Comparison of ENCODE assay signal across 10 cellular contexts in genomic region chr1:223364685-223365382, GRCh38. TPM values are rescaled to one million over a fixed set of nuclear protein-coding genes. Genes with fewer than 3 reads are reported as not detected.
DNase-seq lines count a peak whose midpoint lies in the region; ATAC-seq and TF ChIP-seq lines count a peak whose summit lies in the region.
"Had no signal": no experiment of that assay in that cellular context is flagged by ENCODE, and none has a peak within 500 bp of the region (broad histone marks: within the 10 kb centered on the region; RNA-seq: fewer than 3 reads in every experiment).

No MANE protein-coding gene starts in this region.

- peaks cover 0 to 2% of the 10 kb centered on the region in 2 experiments; a peak in 2 of 5 replicates for H3K9me3 Mint-ChIP-seq in H9
- H3K9me3 Mint-ChIP-seq in dendritic cell treated with granulocyte-macrophage colony-stimulating factor and Interleukin-4, amounts not matched to agents 40 ng/mL and 50 ng/mL, for 4 days: no peaks in the 10 kb centered on the region

- peak overlapping the region; percentile 76 to 89 for H3K4me3 Mint-ChIP-seq in H9
- H3K4me3 Mint-ChIP-seq in dendritic cell treated with granulocyte-macrophage colony-stimulating factor and Interleukin-4, amounts not matched to agents 40 ng/mL and 50 ng/mL, for 4 days: peak overlapping the region; percentile 70

- H2BK20ac ChIP-seq in H9 (ENCODE audit: low read depth, low read length, poor library complexity, severe bottlenecking): no peak overlapping the region

- H3K27ac ChIP-seq in H9 (ENCODE audit: insufficient read length, low read depth, low read length) (no peak overlapping the region), SJSA1 (no peak overlapping the region), mesodermal cell (ENCODE audit: low read depth, low read length, severe bottlenecking) (no peak overlapping the region), thoracic aorta (no peak overlapping the region), Karpas-422 (ENCODE audit: low read length) (no peak overlapping the region)

- no peak overlapping the region for H3T11ph ChIP-seq in H9 (ENCODE audit: low read length)

- H3K18ac ChIP-seq in H9 (ENCODE audit: insufficient read length, low read depth, low read length): no peak overlapping the region

- no peaks in the 10 kb centered on the region for H3K36me3 Mint-ChIP-seq in H9 (ENCODE audit: insufficient read depth in 1 of 3, low read depth in 3 of 3)
- H3K36me3 Mint-ChIP-seq in dendritic cell treated with granulocyte-macrophage colony-stimulating factor and Interleukin-4, amounts not matched to agents 40 ng/mL and 50 ng/mL, for 4 days (ENCODE audit: low read depth): no peaks in the 10 kb centered on the region

- H2BK5ac ChIP-seq in H9 (ENCODE audit: insufficient read length, low read length): no peak overlapping the region

- H3K9me2 ChIP-seq in Karpas-422 (replicated peaks; ENCODE audit: insufficient read depth, low read length): no peaks in the 10 kb centered on the region

- no peak overlapping the region for H2BK15ac ChIP-seq in H9 (ENCODE audit: low read depth, low read length)

- H2AK5ac ChIP-seq in H9 (ENCODE audit: insufficient read length, low read length): no peak overlapping the region

- no peaks in the 10 kb centered on the region for H3K79me1 ChIP-seq in H9 (ENCODE audit: insufficient read depth, low read depth, low read length, poor library complexity, severe bottlenecking)

- H3K27me3 Mint-ChIP-seq in H9 (ENCODE audit: low read depth): peaks cover 79% of the 10 kb centered on the region
- H3K27me3 Mint-ChIP-seq in dendritic cell treated with granulocyte-macrophage colony-stimulating factor and Interleukin-4, amounts not matched to agents 40 ng/mL and 50 ng/mL, for 4 days: peaks cover 63% of the 10 kb centered on the region

- peak; percentile 62 for DNase-seq in H9
- DNase-seq in SJSA1 (ENCODE audit: low read depth in 1 of 2, low spot score in 2 of 2): no peak
- no peak for DNase-seq in thoracic aorta (ENCODE audit: low spot score)
- DNase-seq in kidney glomerular epithelial cell (lab: John Stamatoyannopoulos, UW): no peak
- no peak for DNase-seq in Karpas-422

- H3K4me1 Mint-ChIP-seq in H9: peaks cover 13 to 22% of the 10 kb centered on the region in 2 experiments
- H3K4me1 Mint-ChIP-seq in dendritic cell treated with granulocyte-macrophage colony-stimulating factor and Interleukin-4, amounts not matched to agents 40 ng/mL and 50 ng/mL, for 4 days (ENCODE audit: low read depth): peaks cover 22% of the 10 kb centered on the region

- no peak overlapping the region for H3K4ac ChIP-seq in H9 (ENCODE audit: low read depth, low read length)

- no peak overlapping the region for H4K5ac ChIP-seq in H9 (ENCODE audit: insufficient read length, low read depth, low read length)

- no peak overlapping the region for H2BK12ac ChIP-seq in H9 (ENCODE audit: insufficient read length, low read depth, low read length)

- no peak overlapping the region for H3K9ac ChIP-seq in H9 (ENCODE audit: extremely low read depth, insufficient read length, low read length)
- H3K9ac ChIP-seq in Karpas-422 (ENCODE audit: low read length): no peak overlapping the region

- no peak overlapping the region for H4K8ac ChIP-seq in H9 (replicated peaks; ENCODE audit: insufficient read length, low read depth, low read length)

- no peak overlapping the region for H3K14ac ChIP-seq in H9 (ENCODE audit: insufficient read depth, low read length)

- H3K27me3 ChIP-seq in H9 (ENCODE audit: insufficient read depth, low read length) (peaks cover 11% of the 10 kb centered on the region; the same call in 1 of the 2 replicates), SJSA1 (replicated peaks) (peaks cover 55% of the 10 kb centered on the region), thoracic aorta (replicated peaks; ENCODE audit: insufficient read depth) (no peaks in the 10 kb centered on the region), Karpas-422 (ENCODE audit: low read length) (no peaks in the 10 kb centered on the region)

- H4K20me1 ChIP-seq in H9 (ENCODE audit: control insufficient read depth, insufficient read depth, insufficient read length) (no peaks in the 10 kb centered on the region), Karpas-422 (ENCODE audit: insufficient read depth, low read depth, low read length) (no peaks in the 10 kb centered on the region)

- H3K23ac ChIP-seq in H9 (ENCODE audit: insufficient read length, low read depth, low read length): no peak overlapping the region

- H2AFZ ChIP-seq in H9 (ENCODE audit: low read length) (no peak overlapping the region), Karpas-422 (ENCODE audit: low read length) (no peak overlapping the region)

- H3K36me3 ChIP-seq in SJSA1: no peaks in the 10 kb centered on the region
- no peaks in the 10 kb centered on the region for H3K36me3 ChIP-seq in mesodermal cell (ENCODE audit: control insufficient read depth, insufficient read depth, low read length)
- no peaks in the 10 kb centered on the region for H3K36me3 ChIP-seq in thoracic aorta
- no peaks in the 10 kb centered on the region for H3K36me3 ChIP-seq in Karpas-422 (ENCODE audit: insufficient read depth, low read length)

- H2BK120ac ChIP-seq in H9 (ENCODE audit: low read depth, low read length, poor library complexity, severe bottlenecking): no peak overlapping the region

- no peak for TF ChIP-seq CTCF in H9 (conservative IDR thresholded peaks at IDR 0.05)
- TF ChIP-seq CTCF in thoracic aorta (IDR thresholded peaks at IDR 0.05): no peak

- H3K4me3 ChIP-seq in SJSA1: peak overlapping the region; percentile 28; the same call in 1 of the 2 replicates
- peak overlapping the region; percentile 16 for H3K4me3 ChIP-seq in mesodermal cell (ENCODE audit: extremely low read depth, insufficient read depth, low read length, poor library complexity, severe bottlenecking)
- peak overlapping the region; percentile 73 for H3K4me3 ChIP-seq in thoracic aorta
- no peak overlapping the region for H3K4me3 ChIP-seq in Karpas-422 (ENCODE audit: low read length)

- H3K56ac ChIP-seq in H9 (ENCODE audit: insufficient read length, low read depth, low read length): no peak overlapping the region

- H3K4me1 ChIP-seq in H9 (ENCODE audit: insufficient read depth, low read length): peaks cover 2% of the 10 kb centered on the region; the same call in 1 of the 2 replicates
- peaks cover 16% of the 10 kb centered on the region for H3K4me1 ChIP-seq in SJSA1 (replicated peaks)
- H3K4me1 ChIP-seq in mesodermal cell (ENCODE audit: control insufficient read depth, insufficient read depth, low read length, poor library complexity, severe bottlenecking): no peaks in the 10 kb centered on the region
- peaks cover 13 to 18% of the 10 kb centered on the region in 2 donors for H3K4me1 ChIP-seq in thoracic aorta (ENCODE audit: control insufficient read depth in 1 of 2, low read depth in 2 of 2)
- no peaks in the 10 kb centered on the region for H3K4me1 ChIP-seq in Karpas-422 (ENCODE audit: low read length)

- WGBS in H9 (ENCODE audit: extremely low coverage, insufficient read length, low lambda C conversion rate): no CpG with 5 or more reads among the region's 55 CpGs
- WGBS in mesodermal cell (ENCODE audit: insufficient coverage in 2 of 2), 2 experiments: 1 to 2% methylated on average over 27 to 28 of the region's 55 CpGs

- no peak overlapping the region for H4K91ac ChIP-seq in H9 (ENCODE audit: insufficient read length, low read depth, low read length)

- peak overlapping the region; percentile 59 for H3K4me2 ChIP-seq in H9 (ENCODE audit: insufficient read depth, insufficient read length, low read length)
- H3K4me2 ChIP-seq in Karpas-422 (ENCODE audit: low read depth, low read length, poor library complexity, severe bottlenecking): no peak overlapping the region

- no peak overlapping the region for H3K27ac Mint-ChIP-seq in H9
- H3K27ac Mint-ChIP-seq in dendritic cell treated with granulocyte-macrophage colony-stimulating factor and Interleukin-4, amounts not matched to agents 40 ng/mL and 50 ng/mL, for 4 days: no peak overlapping the region

- H3K9me3 ChIP-seq in H9 (ENCODE audit: control insufficient read depth, low read depth, low read length): no peaks in the 10 kb centered on the region
- H3K9me3 ChIP-seq in SJSA1 (replicated peaks): no peaks in the 10 kb centered on the region
- H3K9me3 ChIP-seq in mesodermal cell (ENCODE audit: control insufficient read depth, low read length): no peaks in the 10 kb centered on the region
- no peaks in the 10 kb centered on the region for H3K9me3 ChIP-seq in thoracic aorta
- H3K9me3 ChIP-seq in Karpas-422 (ENCODE audit: low read length): no peaks in the 10 kb centered on the region

- H3K79me2 ChIP-seq in H9 (ENCODE audit: insufficient read depth, low read length) (no peaks in the 10 kb centered on the region), Karpas-422 (ENCODE audit: low read length) (no peaks in the 10 kb centered on the region)

- no peak for ATAC-seq in thoracic aorta (ENCODE audit: insufficient number of reproducible peaks, low FRiP score, low read depth)
- no peak for ATAC-seq in HG03378 (IDR thresholded peaks at IDR 0.05; ENCODE audit: unreplicated experiment)

- H3K23me2 ChIP-seq in H9 (ENCODE audit: insufficient read length, low read depth, low read length, poor library complexity, severe bottlenecking): peaks cover 19% of the 10 kb centered on the region

- intact Hi-C loops in dendritic cell treated with granulocyte-macrophage colony-stimulating factor and Interleukin-4, amounts not matched to agents 40 ng/mL and 50 ng/mL, for 4 days (cut with micrococcal nuclease): no loop called here

RNA-seq across cellular contexts. Expression of gene SUSD4, which starts 0.9 kb away (rescaled TPM):
- 3.5 and 4.2 TPM in 2 replicates for total RNA-seq in H9 (2021)
- total RNA-seq in SJSA1 (2014; rRNA removed; shearing (Covaris generic)): 0.03 and 0.74 TPM in 2 replicates
- 3.1 TPM for polyA plus RNA-seq in mesodermal cell (2013, experiment 1 of 2)
- polyA plus RNA-seq in mesodermal cell (2013, experiment 2 of 2): 3.0 TPM
- total RNA-seq in thoracic aorta: 1 to 10 TPM in 1 of 2 donors, not detected in 1; 1.6 TPM
- 0.34 TPM in 1 of 2 replicates, not detected in the other for total RNA-seq in Karpas-422 (2014; rRNA removed; shearing (Covaris generic); ENCODE audit: low replicate concordance)
- total RNA-seq: fibroblast of villous mesenchyme, NCI-H460 had no signal

RNA-seq across cellular contexts. Expression of gene CCDC185, which starts 28.4 kb away (rescaled TPM):
- total RNA-seq in H9 (2021) (not detected in 2 replicates), thoracic aorta (not detected)
- total RNA-seq in SJSA1 (2014; rRNA removed; shearing (Covaris generic)): not detected in 2 replicates
- not detected for polyA plus RNA-seq in mesodermal cell (2013, experiment 1 of 2)
- not detected for polyA plus RNA-seq in mesodermal cell (2013, experiment 2 of 2)
- total RNA-seq in Karpas-422 (2014; rRNA removed; shearing (Covaris generic); ENCODE audit: low replicate concordance): not detected in 2 replicates
- total RNA-seq: fibroblast of villous mesenchyme, NCI-H460 had no signal
